In genomic region chr6:153976921-153977693, GRCh38 we compare ENCODE assay signal across 1 cellular context.
TF ChIP-seq lines count a peak whose summit lies in the region.

No MANE protein-coding gene starts in this region.

TF ChIP-seq in GM23338, 12 proteins besides CTCF, POLR2A, EP300 and RAD21 (continued from another document):
- no peak for TF ChIP-seq ZNF462 (CRISPR knock-in tag; IDR thresholded peaks at IDR 0.05)
- no peak for TF ChIP-seq POLR2AphosphoS5 (IDR thresholded peaks at IDR 0.05; ENCODE audit: low read depth)
- no peak for TF ChIP-seq REST (IDR thresholded peaks at IDR 0.05; ENCODE audit: unreplicated experiment)
- no peak for TF ChIP-seq ZNF114 (CRISPR knock-in tag; IDR thresholded peaks at IDR 0.05)
- TF ChIP-seq CREB1 (CRISPR knock-in tag; IDR thresholded peaks at IDR 0.05; ENCODE audit: low read depth) = no peak
- TF ChIP-seq JUNB (IDR thresholded peaks at IDR 0.05; ENCODE audit: unreplicated experiment) = no peak
- no peak for TF ChIP-seq ETS1 (IDR thresholded peaks at IDR 0.05)
- TF ChIP-seq EZH2phosphoT487 (IDR thresholded peaks at IDR 0.05; ENCODE audit: unreplicated experiment) = no peak
TF ChIP-seq in GM23338: peak in this region for 0.
